In genomic region chr13:90884066-90884465, GRCh38 we compare ENCODE assay signal across 1 cellular context.
A peak's percentile ranks its signal among the peaks of the same experiment; 100 is the strongest.
TF ChIP-seq lines count a peak whose summit lies in the region.

No MANE protein-coding gene starts in this region.

TF ChIP-seq in K562, 482 proteins besides CTCF, POLR2A, EP300 and RAD21 (continued from another document):
- no peak for TF ChIP-seq HOXB6 (CRISPR knock-in tag; IDR thresholded peaks at IDR 0.05; ENCODE audit: borderline replicate concordance)
- TF ChIP-seq MCM3 (IDR thresholded peaks at IDR 0.05), result 0 out of 2 replicates have a peak, but pooled peaks have one; percentile 65
- TF ChIP-seq HNRNPH1 (optimal IDR thresholded peaks at IDR 0.05; ENCODE audit: low read depth, low read length), result no peak
- 0 out of 2 replicates have a peak, but pooled peaks have one; percentile 15 for TF ChIP-seq USF2 (CRISPR knock-in tag; IDR thresholded peaks at IDR 0.05)
- no peak for TF ChIP-seq TRIM28 (IDR thresholded peaks at IDR 0.05)
- no peak for TF ChIP-seq THRA (IDR thresholded peaks at IDR 0.05)
- 0 out of 2 replicates have a peak, but pooled peaks have one; percentile 52 for TF ChIP-seq ZC3H4 (CRISPR knock-in tag; IDR thresholded peaks at IDR 0.05; ENCODE audit: borderline replicate concordance)
- TF ChIP-seq MED1 (CRISPR knock-in tag; IDR thresholded peaks at IDR 0.05; ENCODE audit: borderline replicate concordance), result 0 out of 2 replicates have a peak, but pooled peaks have one; percentile 31
- peak; percentile 37; the same call in 1 of the 2 replicates for TF ChIP-seq STAG1 (CRISPR knock-in tag; IDR thresholded peaks at IDR 0.05; ENCODE audit: borderline replicate concordance)
- TF ChIP-seq DLX4 (CRISPR knock-in tag; IDR thresholded peaks at IDR 0.05), result 0 out of 2 replicates have a peak, but pooled peaks have one; percentile 22
- TF ChIP-seq ZNF639 (CRISPR knock-in tag; conservative IDR thresholded peaks at IDR 0.05 in 1 of 2, IDR thresholded peaks at IDR 0.05 in 1 of 2), result peak in 1 of 2 experiments; percentile 79; a peak in 1 of 4 replicates
- TF ChIP-seq ZFP91 (CRISPR knock-in tag; IDR thresholded peaks at IDR 0.05), result no peak
